In the genomic region with DNA sequence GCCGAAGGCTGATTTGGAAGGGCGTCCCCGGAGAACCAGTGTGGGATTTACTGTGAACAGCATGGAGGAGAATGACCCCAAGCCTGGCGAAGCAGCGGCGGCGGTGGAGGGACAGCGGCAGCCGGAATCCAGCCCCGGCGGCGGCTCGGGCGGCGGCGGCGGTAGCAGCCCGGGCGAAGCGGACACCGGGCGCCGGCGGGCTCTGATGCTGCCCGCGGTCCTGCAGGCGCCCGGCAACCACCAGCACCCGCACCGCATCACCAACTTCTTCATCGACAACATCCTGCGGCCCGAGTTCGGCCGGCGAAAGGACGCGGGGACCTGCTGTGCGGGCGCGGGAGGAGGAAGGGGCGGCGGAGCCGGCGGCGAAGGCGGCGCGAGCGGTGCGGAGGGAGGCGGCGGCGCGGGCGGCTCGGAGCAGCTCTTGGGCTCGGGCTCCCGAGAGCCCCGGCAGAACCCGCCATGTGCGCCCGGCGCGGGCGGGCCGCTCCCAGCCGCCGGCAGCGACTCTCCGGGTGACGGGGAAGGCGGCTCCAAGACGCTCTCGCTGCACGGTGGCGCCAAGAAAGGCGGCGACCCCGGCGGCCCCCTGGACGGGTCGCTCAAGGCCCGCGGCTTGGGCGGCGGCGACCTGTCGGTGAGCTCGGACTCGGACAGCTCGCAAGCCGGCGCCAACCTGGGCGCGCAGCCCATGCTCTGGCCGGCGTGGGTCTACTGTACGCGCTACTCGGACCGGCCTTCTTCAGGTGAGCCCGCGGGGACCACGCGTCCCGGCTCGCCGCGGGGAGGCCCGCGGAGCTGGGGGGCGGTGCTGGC, we compare ENCODE assay signal across 9 cellular contexts. TPM values are rescaled to one million over a fixed set of nuclear protein-coding genes. Genes with fewer than 3 reads are reported as not detected.
A peak's percentile ranks its signal among the peaks of the same experiment; 100 is the strongest.
DNase-seq lines count a peak whose midpoint lies in the region; ATAC-seq and TF ChIP-seq lines count a peak whose summit lies in the region.
"Had no signal": no experiment of that assay in that cellular context is flagged by ENCODE, and none has a peak within 500 bp of the region (broad histone marks: within the 10 kb centered on the region; RNA-seq: fewer than 3 reads in every experiment).

No MANE protein-coding gene starts in this region.

- no peak for ATAC-seq in heart right ventricle
- no peak for ATAC-seq in Right ventricle myocardium superior (ENCODE audit: poor library complexity)
- no peak for ATAC-seq in naive thymus-derived CD4-positive, alpha-beta T cell
- no peak for ATAC-seq in GM19467 (IDR thresholded peaks at IDR 0.05; ENCODE audit: unreplicated experiment)

- peaks cover 7 to 33% (median 20%) of the 10 kb centered on the region in 7 donors for H3K4me1 Mint-ChIP-seq in naive thymus-derived CD4-positive, alpha-beta T cell

- no peaks in the 10 kb centered on the region for H3K9me3 Mint-ChIP-seq in naive thymus-derived CD4-positive, alpha-beta T cell

- H3K4me1 ChIP-seq in heart right ventricle (peaks cover 14 to 47% (median 37%) of the 10 kb centered on the region in 9 donors), colonic mucosa (peaks cover 3% of the 10 kb centered on the region), vagina (peaks cover 47% of the 10 kb centered on the region)
- H3K4me1 ChIP-seq in naive thymus-derived CD4-positive, alpha-beta T cell (ENCODE audit: control insufficient read depth in 2 of 2, insufficient read depth in 2 of 2, low read length in 2 of 2): no peaks in the 10 kb centered on the region

- no peak for TF ChIP-seq CTCF in heart right ventricle (IDR thresholded peaks at IDR 0.05)
- no peak for TF ChIP-seq CTCF in colonic mucosa (IDR thresholded peaks at IDR 0.05)
- TF ChIP-seq CTCF in vagina (IDR thresholded peaks at IDR 0.05): no peak

- CTCF ChIA-PET in naive thymus-derived CD4-positive, alpha-beta T cell (lab: Charles Lee): no interaction called here

- peak overlapping the region in 7 of 10 donors; percentile 21 to 76 (median 53) for H3K4me3 Mint-ChIP-seq in naive thymus-derived CD4-positive, alpha-beta T cell

- H3K27me3 ChIP-seq in heart right ventricle: peaks cover 90 to 97% (median 96%) of the 10 kb centered on the region in 7 donors
- H3K27me3 ChIP-seq in colonic mucosa: peaks cover 95% of the 10 kb centered on the region
- H3K27me3 ChIP-seq in naive thymus-derived CD4-positive, alpha-beta T cell (ENCODE audit: control insufficient read depth in 2 of 2, insufficient read depth in 2 of 2, low read length in 2 of 2): peaks cover 0 to 13% of the 10 kb centered on the region in 2 donors
- H3K27me3 ChIP-seq in vagina: peaks cover 18% of the 10 kb centered on the region

- intact Hi-C loops in heart right ventricle (cut with DNase I): loop anchor here in 1 of 10 donors (10.0 kb wide), 1 partner anchor 74 kb away; no protein-coding TSS in a partner anchor
- intact Hi-C loops in Right ventricle myocardium superior (cut with DNase I): no loop called here
- intact Hi-C loops in colonic mucosa (cut with DNase I): no loop called here
- intact Hi-C loops in naive thymus-derived CD4-positive, alpha-beta T cell (cut with micrococcal nuclease): loop anchor here in 1 of 2 donors (5.0 kb wide), 2 partner anchors 349 to 1564 kb away; no protein-coding TSS in a partner anchor
- intact Hi-C loops in vagina (cut with DNase I): no loop called here

- H3K27ac Mint-ChIP-seq in naive thymus-derived CD4-positive, alpha-beta T cell: peak overlapping the region in 1 of 9 donors; percentile 63

- H3K9me3 ChIP-seq in heart right ventricle: no peaks in the 10 kb centered on the region
- H3K9me3 ChIP-seq in colonic mucosa: no peaks in the 10 kb centered on the region
- no peaks in the 10 kb centered on the region for H3K9me3 ChIP-seq in naive thymus-derived CD4-positive, alpha-beta T cell (ENCODE audit: control insufficient read depth in 2 of 3, low read length in 3 of 3)
- H3K9me3 ChIP-seq in vagina: no peaks in the 10 kb centered on the region

- H3K36me3 ChIP-seq in heart right ventricle: no peaks in the 10 kb centered on the region
- no peaks in the 10 kb centered on the region for H3K36me3 ChIP-seq in colonic mucosa
- H3K36me3 ChIP-seq in naive thymus-derived CD4-positive, alpha-beta T cell (ENCODE audit: control insufficient read depth in 2 of 3, insufficient read depth in 3 of 3, low read length in 3 of 3): no peaks in the 10 kb centered on the region
- no peaks in the 10 kb centered on the region for H3K36me3 ChIP-seq in vagina

- H3K4me3 ChIP-seq in heart right ventricle (peak overlapping the region in 9 of 10 donors; percentile 3 to 35 (median 27)), colonic mucosa (peak overlapping the region; percentile 15), vagina (peak overlapping the region; percentile 15 to 38)
- no peak overlapping the region for H3K4me3 ChIP-seq in naive thymus-derived CD4-positive, alpha-beta T cell (ENCODE audit: low read length)

- 0 to 2% methylated on average over 95 to 113 of the region's 113 CpGs for WGBS in heart right ventricle, 2 donors

- POLR2A ChIA-PET in naive thymus-derived CD4-positive, alpha-beta T cell (lab: Charles Lee): no interaction called here

- TF ChIP-seq POLR2A in vagina (IDR thresholded peaks at IDR 0.05): no peak

- H3K27ac ChIP-seq in heart right ventricle (no peak overlapping the region), colonic mucosa (no peak overlapping the region), vagina (no peak overlapping the region)
- no peak overlapping the region for H3K27ac ChIP-seq in naive thymus-derived CD4-positive, alpha-beta T cell (ENCODE audit: low read depth, low read length)

- peaks cover 51 to 82% (median 69%) of the 10 kb centered on the region in 5 donors for H3K27me3 Mint-ChIP-seq in naive thymus-derived CD4-positive, alpha-beta T cell

- peaks cover 0 to 5% (median 0%) of the 10 kb centered on the region in 5 donors for H3K36me3 Mint-ChIP-seq in naive thymus-derived CD4-positive, alpha-beta T cell

- DNase-seq in heart right ventricle: no peak
- DNase-seq in Right ventricle myocardium superior: no peak
- no peak for DNase-seq in colonic mucosa
- no peak for DNase-seq in naive thymus-derived CD4-positive, alpha-beta T cell
- DNase-seq in vagina (ENCODE audit: extremely low spot score in 2 of 2): no peak
- DNase-seq in activated gamma-delta T cell treated with Interleukin-2 at 50 U/mL for 16 hours: no peak
- DNase-seq in superior temporal gyrus (ENCODE audit: extremely low spot score): no peak

- no peak overlapping the region for H3K9ac ChIP-seq in colonic mucosa (ENCODE audit: low read depth in 2 of 2, low read length in 2 of 2)

RNA-seq across cellular contexts. Expression of a gene that starts 0.6 kb away (rescaled TPM):
- total RNA-seq in heart right ventricle: under 1 TPM in 2 of 10 donors, not detected in 8; 0.07 to 0.08 TPM
- polyA plus RNA-seq in heart right ventricle: under 1 TPM; 0.01 to 0.07 TPM
- total RNA-seq in Right ventricle myocardium superior: 0.11 TPM
- total RNA-seq in colonic mucosa: not detected
- not detected for total RNA-seq in naive thymus-derived CD4-positive, alpha-beta T cell
- polyA plus RNA-seq in naive thymus-derived CD4-positive, alpha-beta T cell: not detected
- 0.98 TPM for total RNA-seq in vagina
- total RNA-seq: T-helper 2 cell treated with Interferon-gamma antibody and Interleukin-4, amounts not matched to agents 100 ng/mL and 5 ng/mL, for 36 hours had no signal
